1 cellular context compared by ENCODE assay signal in the genomic region with DNA sequence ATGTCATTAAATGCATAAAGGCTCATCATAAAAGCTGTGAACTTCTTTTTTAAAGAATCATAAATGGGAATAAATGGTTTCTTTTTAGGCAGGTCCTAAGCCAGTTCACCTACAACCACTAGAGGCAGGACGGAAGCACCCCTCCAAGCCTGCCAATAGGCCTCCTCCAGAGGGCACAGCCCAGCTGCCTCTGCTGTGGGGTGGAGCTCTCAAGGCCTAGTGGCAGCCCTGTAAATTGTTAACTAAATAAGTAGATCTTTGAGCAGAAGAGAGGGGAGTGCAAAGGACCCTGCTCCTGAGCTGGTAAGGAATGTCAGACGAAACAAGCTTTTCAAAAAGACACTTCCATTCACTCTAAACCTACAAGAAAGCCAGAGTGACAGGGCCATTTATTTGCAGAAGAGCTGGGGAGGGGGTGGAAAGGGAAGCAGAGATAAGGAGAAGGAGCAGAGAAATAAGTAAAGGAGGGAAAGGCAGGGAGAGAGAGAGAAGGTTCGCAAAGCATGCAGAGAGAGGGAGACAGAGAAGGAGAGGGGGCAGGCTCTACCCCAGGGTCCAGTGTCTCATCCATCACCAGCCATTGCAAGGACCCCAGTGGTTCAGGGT.
TF ChIP-seq lines count a peak whose summit lies in the region.

No MANE protein-coding gene starts in this region.

TF ChIP-seq in HepG2, 621 proteins besides CTCF, POLR2A, EP300 and RAD21 (continued from another document and continues in another):
- TF ChIP-seq, protein P1, sequence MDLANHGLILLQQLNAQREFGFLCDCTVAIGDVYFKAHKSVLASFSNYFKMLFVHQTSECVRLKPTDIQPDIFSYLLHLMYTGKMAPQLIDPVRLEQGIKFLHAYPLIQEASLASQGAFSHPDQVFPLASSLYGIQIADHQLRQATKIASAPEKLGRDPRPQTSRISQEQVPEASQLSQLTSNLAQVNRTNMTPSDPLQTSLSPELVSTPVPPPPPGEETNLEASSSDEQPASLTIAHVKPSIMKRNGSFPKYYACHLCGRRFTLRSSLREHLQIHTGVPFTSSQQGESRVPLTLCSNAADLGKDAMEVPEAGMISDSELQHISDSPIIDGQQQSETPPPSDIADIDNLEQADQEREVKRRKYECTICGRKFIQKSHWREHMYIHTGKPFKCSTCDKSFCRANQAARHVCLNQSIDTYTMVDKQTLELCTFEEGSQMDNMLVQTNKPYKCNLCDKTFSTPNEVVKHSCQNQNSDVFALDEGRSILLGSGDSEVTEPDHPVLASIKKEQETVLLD (CRISPR knock-in tag; IDR thresholded peaks at IDR 0.05; ENCODE audit: low read depth) = no peak
- TF ChIP-seq NFYC (CRISPR knock-in tag; IDR thresholded peaks at IDR 0.05) (no peak), CBX5 (CRISPR knock-in tag; IDR thresholded peaks at IDR 0.05; ENCODE audit: borderline replicate concordance) (no peak), TBP (CRISPR knock-in tag; IDR thresholded peaks at IDR 0.05) (no peak), ZNF234 (CRISPR knock-in tag; conservative IDR thresholded peaks at IDR 0.05) (no peak), ZNF251 (CRISPR knock-in tag; IDR thresholded peaks at IDR 0.05) (no peak), FOXP1 (IDR thresholded peaks at IDR 0.05) (no peak), FOXP1 (CRISPR knock-in tag; IDR thresholded peaks at IDR 0.05) (peak; percentile 24; the same call in 1 of the 2 replicates), HHEX (CRISPR knock-in tag; IDR thresholded peaks at IDR 0.05) (no peak), SETDB1 (CRISPR knock-in tag; IDR thresholded peaks at IDR 0.05; ENCODE audit: borderline replicate concordance) (no peak), JUN (CRISPR knock-in tag; IDR thresholded peaks at IDR 0.05) (no peak), ZNF891 (CRISPR knock-in tag; IDR thresholded peaks at IDR 0.05) (no peak), NFIB (CRISPR knock-in tag; IDR thresholded peaks at IDR 0.05; ENCODE audit: borderline replicate concordance) (no peak), ZNF484 (CRISPR knock-in tag; IDR thresholded peaks at IDR 0.05; ENCODE audit: borderline replicate concordance, low read depth) (no peak), ETV5 (CRISPR knock-in tag; IDR thresholded peaks at IDR 0.05; ENCODE audit: borderline replicate concordance) (no peak), ELF4 (CRISPR knock-in tag; IDR thresholded peaks at IDR 0.05; ENCODE audit: borderline replicate concordance) (no peak), U2AF2 (IDR thresholded peaks at IDR 0.05; ENCODE audit: low read depth, low read length) (no peak), CHD4 (IDR thresholded peaks at IDR 0.05; ENCODE audit: borderline replicate concordance, low read length) (no peak), ZNF737 (CRISPR knock-in tag; IDR thresholded peaks at IDR 0.05; ENCODE audit: borderline replicate concordance) (no peak), ZNF17 (CRISPR knock-in tag; IDR thresholded peaks at IDR 0.05) (no peak), NFE2 (CRISPR knock-in tag; IDR thresholded peaks at IDR 0.05) (no peak), ZNF343 (CRISPR knock-in tag; IDR thresholded peaks at IDR 0.05) (no peak), FLYWCH1 (CRISPR knock-in tag; IDR thresholded peaks at IDR 0.05) (no peak), ZNF225 (CRISPR knock-in tag; IDR thresholded peaks at IDR 0.05) (no peak), KDM2A (CRISPR knock-in tag; IDR thresholded peaks at IDR 0.05; ENCODE audit: borderline replicate concordance, low read depth) (no peak), ZC3H13 (CRISPR knock-in tag; IDR thresholded peaks at IDR 0.05) (no peak), ZIK1 (CRISPR knock-in tag; IDR thresholded peaks at IDR 0.05; ENCODE audit: borderline replicate concordance, low read depth) (no peak), ZNF572 (CRISPR knock-in tag; IDR thresholded peaks at IDR 0.05) (0 out of 2 replicates have a peak, but pooled peaks have one; percentile 53), DNMT1 (CRISPR knock-in tag; IDR thresholded peaks at IDR 0.05) (no peak), YY1 (IDR thresholded peaks at IDR 0.05; ENCODE audit: insufficient read depth, insufficient replicate concordance, low read depth, low read length) (no peak), ZBTB21 (CRISPR knock-in tag; IDR thresholded peaks at IDR 0.05) (no peak), PHF20 (CRISPR knock-in tag; IDR thresholded peaks at IDR 0.05) (no peak), ISL2 (CRISPR knock-in tag; IDR thresholded peaks at IDR 0.05) (no peak), NFE2L2 (IDR thresholded peaks at IDR 0.05; ENCODE audit: low read length) (no peak), ZNF337 (CRISPR knock-in tag; IDR thresholded peaks at IDR 0.05; ENCODE audit: borderline replicate concordance, low read depth) (no peak), TCF7 (IDR thresholded peaks at IDR 0.05; ENCODE audit: low read depth) (no peak), ZNF232 (CRISPR knock-in tag; IDR thresholded peaks at IDR 0.05; ENCODE audit: borderline replicate concordance) (no peak), ZNF816 (CRISPR knock-in tag; IDR thresholded peaks at IDR 0.05; ENCODE audit: borderline replicate concordance) (no peak), KLF13 (CRISPR knock-in tag; IDR thresholded peaks at IDR 0.05) (no peak), ZSCAN29 (CRISPR knock-in tag; conservative IDR thresholded peaks at IDR 0.05) (no peak; the same call in 1 of the 2 replicates), TCF7L2 (IDR thresholded peaks at IDR 0.05; ENCODE audit: low read depth, low read length) (no peak), POLR2G (IDR thresholded peaks at IDR 0.05; ENCODE audit: low read depth, low read length) (no peak), ZNF382 (CRISPR knock-in tag; IDR thresholded peaks at IDR 0.05; ENCODE audit: borderline replicate concordance) (no peak), PHF21A (CRISPR knock-in tag; IDR thresholded peaks at IDR 0.05) (no peak), RBM39 (IDR thresholded peaks at IDR 0.05; ENCODE audit: low read depth, low read length, poor library complexity, severe bottlenecking) (no peak), ZNF567 (CRISPR knock-in tag; IDR thresholded peaks at IDR 0.05; ENCODE audit: borderline replicate concordance) (no peak), ZNF354B (CRISPR knock-in tag; IDR thresholded peaks at IDR 0.05) (no peak), ZNF589 (CRISPR knock-in tag; conservative IDR thresholded peaks at IDR 0.05) (no peak), TAF1 (CRISPR knock-in tag; IDR thresholded peaks at IDR 0.05) (no peak), ZNF430 (CRISPR knock-in tag; IDR thresholded peaks at IDR 0.05) (no peak), ZBTB1 (CRISPR knock-in tag; IDR thresholded peaks at IDR 0.05; ENCODE audit: borderline replicate concordance) (no peak)
- TF ChIP-seq, protein P2, sequence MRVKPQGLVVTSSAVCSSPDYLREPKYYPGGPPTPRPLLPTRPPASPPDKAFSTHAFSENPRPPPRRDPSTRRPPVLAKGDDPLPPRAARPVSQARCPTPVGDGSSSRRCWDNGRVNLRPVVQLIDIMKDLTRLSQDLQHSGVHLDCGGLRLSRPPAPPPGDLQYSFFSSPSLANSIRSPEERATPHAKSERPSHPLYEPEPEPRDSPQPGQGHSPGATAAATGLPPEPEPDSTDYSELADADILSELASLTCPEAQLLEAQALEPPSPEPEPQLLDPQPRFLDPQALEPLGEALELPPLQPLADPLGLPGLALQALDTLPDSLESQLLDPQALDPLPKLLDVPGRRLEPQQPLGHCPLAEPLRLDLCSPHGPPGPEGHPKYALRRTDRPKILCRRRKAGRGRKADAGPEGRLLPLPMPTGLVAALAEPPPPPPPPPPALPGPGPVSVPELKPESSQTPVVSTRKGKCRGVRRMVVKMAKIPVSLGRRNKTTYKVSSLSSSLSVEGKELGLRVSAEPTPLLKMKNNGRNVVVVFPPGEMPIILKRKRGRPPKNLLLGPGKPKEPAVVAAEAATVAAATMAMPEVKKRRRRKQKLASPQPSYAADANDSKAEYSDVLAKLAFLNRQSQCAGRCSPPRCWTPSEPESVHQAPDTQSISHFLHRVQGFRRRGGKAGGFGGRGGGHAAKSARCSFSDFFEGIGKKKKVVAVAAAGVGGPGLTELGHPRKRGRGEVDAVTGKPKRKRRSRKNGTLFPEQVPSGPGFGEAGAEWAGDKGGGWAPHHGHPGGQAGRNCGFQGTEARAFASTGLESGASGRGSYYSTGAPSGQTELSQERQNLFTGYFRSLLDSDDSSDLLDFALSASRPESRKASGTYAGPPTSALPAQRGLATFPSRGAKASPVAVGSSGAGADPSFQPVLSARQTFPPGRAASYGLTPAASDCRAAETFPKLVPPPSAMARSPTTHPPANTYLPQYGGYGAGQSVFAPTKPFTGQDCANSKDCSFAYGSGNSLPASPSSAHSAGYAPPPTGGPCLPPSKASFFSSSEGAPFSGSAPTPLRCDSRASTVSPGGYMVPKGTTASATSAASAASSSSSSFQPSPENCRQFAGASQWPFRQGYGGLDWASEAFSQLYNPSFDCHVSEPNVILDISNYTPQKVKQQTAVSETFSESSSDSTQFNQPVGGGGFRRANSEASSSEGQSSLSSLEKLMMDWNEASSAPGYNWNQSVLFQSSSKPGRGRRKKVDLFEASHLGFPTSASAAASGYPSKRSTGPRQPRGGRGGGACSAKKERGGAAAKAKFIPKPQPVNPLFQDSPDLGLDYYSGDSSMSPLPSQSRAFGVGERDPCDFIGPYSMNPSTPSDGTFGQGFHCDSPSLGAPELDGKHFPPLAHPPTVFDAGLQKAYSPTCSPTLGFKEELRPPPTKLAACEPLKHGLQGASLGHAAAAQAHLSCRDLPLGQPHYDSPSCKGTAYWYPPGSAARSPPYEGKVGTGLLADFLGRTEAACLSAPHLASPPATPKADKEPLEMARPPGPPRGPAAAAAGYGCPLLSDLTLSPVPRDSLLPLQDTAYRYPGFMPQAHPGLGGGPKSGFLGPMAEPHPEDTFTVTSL (CRISPR knock-in tag; IDR thresholded peaks at IDR 0.05; ENCODE audit: borderline replicate concordance) = no peak
- TF ChIP-seq, protein P3, sequence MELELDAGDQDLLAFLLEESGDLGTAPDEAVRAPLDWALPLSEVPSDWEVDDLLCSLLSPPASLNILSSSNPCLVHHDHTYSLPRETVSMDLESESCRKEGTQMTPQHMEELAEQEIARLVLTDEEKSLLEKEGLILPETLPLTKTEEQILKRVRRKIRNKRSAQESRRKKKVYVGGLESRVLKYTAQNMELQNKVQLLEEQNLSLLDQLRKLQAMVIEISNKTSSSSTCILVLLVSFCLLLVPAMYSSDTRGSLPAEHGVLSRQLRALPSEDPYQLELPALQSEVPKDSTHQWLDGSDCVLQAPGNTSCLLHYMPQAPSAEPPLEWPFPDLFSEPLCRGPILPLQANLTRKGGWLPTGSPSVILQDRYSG (CRISPR knock-in tag; IDR thresholded peaks at IDR 0.05) = no peak
- TF ChIP-seq, protein P4, sequence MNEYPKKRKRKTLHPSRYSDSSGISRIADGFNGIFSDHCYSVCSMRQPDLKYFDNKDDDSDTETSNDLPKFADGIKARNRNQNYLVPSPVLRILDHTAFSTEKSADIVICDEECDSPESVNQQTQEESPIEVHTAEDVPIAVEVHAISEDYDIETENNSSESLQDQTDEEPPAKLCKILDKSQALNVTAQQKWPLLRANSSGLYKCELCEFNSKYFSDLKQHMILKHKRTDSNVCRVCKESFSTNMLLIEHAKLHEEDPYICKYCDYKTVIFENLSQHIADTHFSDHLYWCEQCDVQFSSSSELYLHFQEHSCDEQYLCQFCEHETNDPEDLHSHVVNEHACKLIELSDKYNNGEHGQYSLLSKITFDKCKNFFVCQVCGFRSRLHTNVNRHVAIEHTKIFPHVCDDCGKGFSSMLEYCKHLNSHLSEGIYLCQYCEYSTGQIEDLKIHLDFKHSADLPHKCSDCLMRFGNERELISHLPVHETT (CRISPR knock-in tag; conservative IDR thresholded peaks at IDR 0.05) = no peak
- TF ChIP-seq, protein P5, sequence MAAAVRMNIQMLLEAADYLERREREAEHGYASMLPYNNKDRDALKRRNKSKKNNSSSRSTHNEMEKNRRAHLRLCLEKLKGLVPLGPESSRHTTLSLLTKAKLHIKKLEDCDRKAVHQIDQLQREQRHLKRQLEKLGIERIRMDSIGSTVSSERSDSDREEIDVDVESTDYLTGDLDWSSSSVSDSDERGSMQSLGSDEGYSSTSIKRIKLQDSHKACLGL (CRISPR knock-in tag; IDR thresholded peaks at IDR 0.05) = no peak
- TF ChIP-seq, protein P6, sequence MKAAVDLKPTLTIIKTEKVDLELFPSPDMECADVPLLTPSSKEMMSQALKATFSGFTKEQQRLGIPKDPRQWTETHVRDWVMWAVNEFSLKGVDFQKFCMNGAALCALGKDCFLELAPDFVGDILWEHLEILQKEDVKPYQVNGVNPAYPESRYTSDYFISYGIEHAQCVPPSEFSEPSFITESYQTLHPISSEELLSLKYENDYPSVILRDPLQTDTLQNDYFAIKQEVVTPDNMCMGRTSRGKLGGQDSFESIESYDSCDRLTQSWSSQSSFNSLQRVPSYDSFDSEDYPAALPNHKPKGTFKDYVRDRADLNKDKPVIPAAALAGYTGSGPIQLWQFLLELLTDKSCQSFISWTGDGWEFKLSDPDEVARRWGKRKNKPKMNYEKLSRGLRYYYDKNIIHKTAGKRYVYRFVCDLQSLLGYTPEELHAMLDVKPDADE (CRISPR knock-in tag; IDR thresholded peaks at IDR 0.05) = no peak
- TF ChIP-seq, protein P7, sequence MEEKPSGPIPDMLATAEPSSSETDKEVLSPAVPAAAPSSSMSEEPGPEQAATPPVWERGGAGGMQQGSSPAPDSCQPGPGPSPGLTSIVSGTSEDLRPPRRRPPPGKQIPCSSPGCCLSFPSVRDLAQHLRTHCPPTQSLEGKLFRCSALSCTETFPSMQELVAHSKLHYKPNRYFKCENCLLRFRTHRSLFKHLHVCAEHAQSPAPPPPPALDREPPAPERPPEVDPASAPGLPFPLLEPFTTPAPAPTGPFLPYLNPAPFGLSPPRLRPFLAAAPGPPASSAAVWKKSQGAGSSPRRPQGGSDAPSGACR (CRISPR knock-in tag; IDR thresholded peaks at IDR 0.05) = no peak
- TF ChIP-seq, protein P8, sequence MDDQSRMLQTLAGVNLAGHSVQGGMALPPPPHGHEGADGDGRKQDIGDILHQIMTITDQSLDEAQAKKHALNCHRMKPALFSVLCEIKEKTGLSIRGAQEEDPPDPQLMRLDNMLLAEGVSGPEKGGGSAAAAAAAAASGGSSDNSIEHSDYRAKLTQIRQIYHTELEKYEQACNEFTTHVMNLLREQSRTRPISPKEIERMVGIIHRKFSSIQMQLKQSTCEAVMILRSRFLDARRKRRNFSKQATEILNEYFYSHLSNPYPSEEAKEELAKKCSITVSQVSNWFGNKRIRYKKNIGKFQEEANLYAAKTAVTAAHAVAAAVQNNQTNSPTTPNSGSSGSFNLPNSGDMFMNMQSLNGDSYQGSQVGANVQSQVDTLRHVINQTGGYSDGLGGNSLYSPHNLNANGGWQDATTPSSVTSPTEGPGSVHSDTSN (CRISPR knock-in tag; IDR thresholded peaks at IDR 0.05; ENCODE audit: borderline replicate concordance) = no peak
- TF ChIP-seq, protein P9, sequence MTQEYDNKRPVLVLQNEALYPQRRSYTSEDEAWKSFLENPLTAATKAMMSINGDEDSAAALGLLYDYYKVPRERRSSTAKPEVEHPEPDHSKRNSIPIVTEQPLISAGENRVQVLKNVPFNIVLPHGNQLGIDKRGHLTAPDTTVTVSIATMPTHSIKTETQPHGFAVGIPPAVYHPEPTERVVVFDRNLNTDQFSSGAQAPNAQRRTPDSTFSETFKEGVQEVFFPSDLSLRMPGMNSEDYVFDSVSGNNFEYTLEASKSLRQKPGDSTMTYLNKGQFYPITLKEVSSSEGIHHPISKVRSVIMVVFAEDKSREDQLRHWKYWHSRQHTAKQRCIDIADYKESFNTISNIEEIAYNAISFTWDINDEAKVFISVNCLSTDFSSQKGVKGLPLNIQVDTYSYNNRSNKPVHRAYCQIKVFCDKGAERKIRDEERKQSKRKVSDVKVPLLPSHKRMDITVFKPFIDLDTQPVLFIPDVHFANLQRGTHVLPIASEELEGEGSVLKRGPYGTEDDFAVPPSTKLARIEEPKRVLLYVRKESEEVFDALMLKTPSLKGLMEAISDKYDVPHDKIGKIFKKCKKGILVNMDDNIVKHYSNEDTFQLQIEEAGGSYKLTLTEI (CRISPR knock-in tag; conservative IDR thresholded peaks at IDR 0.05) = no peak
